Comparison of ENCODE assay signal across 20 cellular contexts in the genomic region with DNA sequence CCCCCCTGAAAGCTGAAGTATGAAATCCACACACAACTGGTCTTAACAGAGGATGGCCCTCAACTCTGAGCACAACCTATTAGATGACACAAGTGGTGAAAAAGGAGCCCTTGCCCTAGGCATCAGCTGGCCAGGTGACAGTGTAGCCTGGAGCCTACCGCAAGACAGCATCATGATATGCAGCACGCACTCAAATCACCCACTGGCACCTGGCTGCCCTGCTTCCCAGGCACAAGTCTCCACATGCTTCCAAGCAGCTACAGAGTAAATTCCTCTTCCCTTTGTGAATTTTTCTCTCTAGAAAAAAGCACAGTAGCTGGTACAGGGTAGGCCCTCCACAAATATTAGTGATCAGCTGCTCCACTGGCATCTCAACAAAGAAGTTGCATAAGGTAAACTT. TPM values are rescaled to one million over a fixed set of nuclear protein-coding genes. Genes with fewer than 3 reads are reported as not detected.
"Had no signal": no experiment of that assay in that cellular context is flagged by ENCODE, and none has a peak within 500 bp of the region (broad histone marks: within the 10 kb centered on the region; RNA-seq: fewer than 3 reads in every experiment).

No MANE protein-coding gene starts in this region.

- H3K36me3 ChIP-seq: colonic mucosa, lower lobe of right lung, tibial artery had no signal

- H3K27me3 ChIP-seq: colonic mucosa had no signal

- ATAC-seq: activated CD4-positive, alpha-beta T cell treated with anti-CD3 and anti-CD28 coated beads for 36 hours; activated naive CD4-positive, alpha-beta T cell treated with anti-CD3 and anti-CD28 coated beads, Interleukin-2, amount 50 U/mL, for 72 hours; activated T-helper 17 cell treated with anti-CD3 and anti-CD28 coated beads, Interleukin-2, amount 50 U/mL, for 72 hours; left lobe of liver; lower lobe of right lung; naive thymus-derived CD8-positive, alpha-beta T cell; psoas muscle; right cardiac atrium had no signal

- H3K9me3 ChIP-seq: colonic mucosa, lower lobe of right lung, psoas muscle, tibial artery had no signal

- H3K27ac ChIP-seq: colonic mucosa, lower lobe of right lung, psoas muscle, tibial artery had no signal

- DNase-seq: activated B cell treated with CpG ODN at 0.5 μM for 24 hours; activated CD4-positive, alpha-beta T cell treated with anti-CD3 and anti-CD28 coated beads for 36 hours; activated CD4-positive, alpha-beta T cell treated with anti-CD3 and anti-CD28 coated beads, Interleukin-2, amount 50 U/mL, for 4 hours; activated CD8-positive, alpha-beta memory T cell treated with anti-CD3 and anti-CD28 coated beads for 24 hours; activated CD8-positive, alpha-beta memory T cell treated with anti-CD3 and anti-CD28 coated beads, Interleukin-2, amount 50 U/mL, for 4 hours; activated T-cell treated with anti-CD3 and anti-CD28 coated beads, Interleukin-2, amount 50 U/mL, for 24 hours; colonic mucosa; endodermal cell; foreskin fibroblast; lower lobe of right lung; naive thymus-derived CD8-positive, alpha-beta T cell; psoas muscle; right cardiac atrium; stimulated activated CD4-positive, alpha-beta T cell treated with anti-CD3 and anti-CD28 coated beads, Interleukin-12 subunit alpha, Interleukin-12 subunit beta, amount 100 ng/mL, for 4 hours; substantia nigra; T1000; tibial artery had no signal

- H3K4me3 ChIP-seq: colonic mucosa, lower lobe of right lung, psoas muscle, tibial artery had no signal

- H3K4me1 ChIP-seq: colonic mucosa, lower lobe of right lung, psoas muscle, tibial artery had no signal

RNA-seq across cellular contexts. Expression of a gene that starts 6.0 kb away (rescaled TPM):
- total RNA-seq: colonic mucosa had no signal
